2 cellular contexts compared by ENCODE assay signal in the genomic region with DNA sequence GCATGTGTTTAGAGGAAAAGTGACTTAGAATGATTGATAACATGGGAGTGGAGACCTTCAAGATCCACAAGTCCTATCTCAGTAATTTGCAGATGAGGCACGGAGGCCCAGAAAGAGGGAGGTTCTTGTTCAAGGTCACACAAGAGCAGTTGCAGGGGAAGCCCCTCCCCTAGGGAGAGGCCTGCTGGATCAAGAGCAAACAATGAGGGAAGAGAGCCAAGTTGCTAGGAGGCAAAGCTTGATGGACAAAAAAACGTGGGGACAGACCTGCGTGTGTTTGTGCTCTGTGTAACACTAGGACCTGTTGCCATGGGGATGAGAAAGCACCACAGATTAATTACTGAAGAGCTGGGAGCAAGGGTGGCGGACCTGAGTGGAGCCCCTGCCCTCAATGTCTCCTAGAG.
TF ChIP-seq lines count a peak whose summit lies in the region.

No MANE protein-coding gene starts in this region.

TF ChIP-seq in GM23338, 12 proteins besides CTCF, POLR2A, EP300 and RAD21 (continued from another document):
- TF ChIP-seq JUNB (IDR thresholded peaks at IDR 0.05; ENCODE audit: unreplicated experiment) (no peak), EZH2phosphoT487 (IDR thresholded peaks at IDR 0.05; ENCODE audit: unreplicated experiment) (no peak)

TF ChIP-seq in HepG2, 621 proteins besides CTCF, POLR2A, EP300 and RAD21 (continued from another document and continues in another):
- TF ChIP-seq, protein P1, sequence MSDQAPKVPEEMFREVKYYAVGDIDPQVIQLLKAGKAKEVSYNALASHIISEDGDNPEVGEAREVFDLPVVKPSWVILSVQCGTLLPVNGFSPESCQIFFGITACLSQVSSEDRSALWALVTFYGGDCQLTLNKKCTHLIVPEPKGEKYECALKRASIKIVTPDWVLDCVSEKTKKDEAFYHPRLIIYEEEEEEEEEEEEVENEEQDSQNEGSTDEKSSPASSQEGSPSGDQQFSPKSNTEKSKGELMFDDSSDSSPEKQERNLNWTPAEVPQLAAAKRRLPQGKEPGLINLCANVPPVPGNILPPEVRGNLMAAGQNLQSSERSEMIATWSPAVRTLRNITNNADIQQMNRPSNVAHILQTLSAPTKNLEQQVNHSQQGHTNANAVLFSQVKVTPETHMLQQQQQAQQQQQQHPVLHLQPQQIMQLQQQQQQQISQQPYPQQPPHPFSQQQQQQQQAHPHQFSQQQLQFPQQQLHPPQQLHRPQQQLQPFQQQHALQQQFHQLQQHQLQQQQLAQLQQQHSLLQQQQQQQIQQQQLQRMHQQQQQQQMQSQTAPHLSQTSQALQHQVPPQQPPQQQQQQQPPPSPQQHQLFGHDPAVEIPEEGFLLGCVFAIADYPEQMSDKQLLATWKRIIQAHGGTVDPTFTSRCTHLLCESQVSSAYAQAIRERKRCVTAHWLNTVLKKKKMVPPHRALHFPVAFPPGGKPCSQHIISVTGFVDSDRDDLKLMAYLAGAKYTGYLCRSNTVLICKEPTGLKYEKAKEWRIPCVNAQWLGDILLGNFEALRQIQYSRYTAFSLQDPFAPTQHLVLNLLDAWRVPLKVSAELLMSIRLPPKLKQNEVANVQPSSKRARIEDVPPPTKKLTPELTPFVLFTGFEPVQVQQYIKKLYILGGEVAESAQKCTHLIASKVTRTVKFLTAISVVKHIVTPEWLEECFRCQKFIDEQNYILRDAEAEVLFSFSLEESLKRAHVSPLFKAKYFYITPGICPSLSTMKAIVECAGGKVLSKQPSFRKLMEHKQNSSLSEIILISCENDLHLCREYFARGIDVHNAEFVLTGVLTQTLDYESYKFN (CRISPR knock-in tag; conservative IDR thresholded peaks at IDR 0.05): peak; percentile 58
- TF ChIP-seq HNRNPL (IDR thresholded peaks at IDR 0.05; ENCODE audit: low read depth, low read length): no peak
- TF ChIP-seq PRPF4 (IDR thresholded peaks at IDR 0.05; ENCODE audit: low read depth, low read length, poor library complexity, severe bottlenecking): no peak
- TF ChIP-seq, protein P2, sequence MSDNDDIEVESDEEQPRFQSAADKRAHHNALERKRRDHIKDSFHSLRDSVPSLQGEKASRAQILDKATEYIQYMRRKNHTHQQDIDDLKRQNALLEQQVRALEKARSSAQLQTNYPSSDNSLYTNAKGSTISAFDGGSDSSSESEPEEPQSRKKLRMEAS (IDR thresholded peaks at IDR 0.05): peak; percentile 49
- TF ChIP-seq RFX3 (CRISPR knock-in tag; IDR thresholded peaks at IDR 0.05): peak; percentile 86
- TF ChIP-seq, protein P3, sequence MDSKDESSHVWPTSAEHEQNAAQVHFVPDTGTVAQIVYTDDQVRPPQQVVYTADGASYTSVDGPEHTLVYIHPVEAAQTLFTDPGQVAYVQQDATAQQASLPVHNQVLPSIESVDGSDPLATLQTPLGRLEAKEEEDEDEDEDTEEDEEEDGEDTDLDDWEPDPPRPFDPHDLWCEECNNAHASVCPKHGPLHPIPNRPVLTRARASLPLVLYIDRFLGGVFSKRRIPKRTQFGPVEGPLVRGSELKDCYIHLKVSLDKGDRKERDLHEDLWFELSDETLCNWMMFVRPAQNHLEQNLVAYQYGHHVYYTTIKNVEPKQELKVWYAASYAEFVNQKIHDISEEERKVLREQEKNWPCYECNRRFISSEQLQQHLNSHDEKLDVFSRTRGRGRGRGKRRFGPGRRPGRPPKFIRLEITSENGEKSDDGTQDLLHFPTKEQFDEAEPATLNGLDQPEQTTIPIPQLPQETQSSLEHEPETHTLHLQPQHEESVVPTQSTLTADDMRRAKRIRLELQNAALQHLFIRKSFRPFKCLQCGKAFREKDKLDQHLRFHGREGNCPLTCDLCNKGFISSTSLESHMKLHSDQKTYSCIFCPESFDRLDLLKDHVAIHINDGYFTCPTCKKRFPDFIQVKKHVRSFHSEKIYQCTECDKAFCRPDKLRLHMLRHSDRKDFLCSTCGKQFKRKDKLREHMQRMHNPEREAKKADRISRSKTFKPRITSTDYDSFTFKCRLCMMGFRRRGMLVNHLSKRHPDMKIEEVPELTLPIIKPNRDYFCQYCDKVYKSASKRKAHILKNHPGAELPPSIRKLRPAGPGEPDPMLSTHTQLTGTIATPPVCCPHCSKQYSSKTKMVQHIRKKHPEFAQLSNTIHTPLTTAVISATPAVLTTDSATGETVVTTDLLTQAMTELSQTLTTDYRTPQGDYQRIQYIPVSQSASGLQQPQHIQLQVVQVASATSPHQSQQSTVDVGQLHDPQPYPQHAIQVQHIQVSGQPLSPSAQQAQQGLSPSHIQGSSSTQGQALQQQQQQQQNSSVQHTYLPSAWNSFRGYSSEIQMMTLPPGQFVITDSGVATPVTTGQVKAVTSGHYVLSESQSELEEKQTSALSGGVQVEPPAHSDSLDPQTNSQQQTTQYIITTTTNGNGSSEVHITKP (CRISPR knock-in tag; IDR thresholded peaks at IDR 0.05; ENCODE audit: low read depth): no peak
- TF ChIP-seq, protein P4, sequence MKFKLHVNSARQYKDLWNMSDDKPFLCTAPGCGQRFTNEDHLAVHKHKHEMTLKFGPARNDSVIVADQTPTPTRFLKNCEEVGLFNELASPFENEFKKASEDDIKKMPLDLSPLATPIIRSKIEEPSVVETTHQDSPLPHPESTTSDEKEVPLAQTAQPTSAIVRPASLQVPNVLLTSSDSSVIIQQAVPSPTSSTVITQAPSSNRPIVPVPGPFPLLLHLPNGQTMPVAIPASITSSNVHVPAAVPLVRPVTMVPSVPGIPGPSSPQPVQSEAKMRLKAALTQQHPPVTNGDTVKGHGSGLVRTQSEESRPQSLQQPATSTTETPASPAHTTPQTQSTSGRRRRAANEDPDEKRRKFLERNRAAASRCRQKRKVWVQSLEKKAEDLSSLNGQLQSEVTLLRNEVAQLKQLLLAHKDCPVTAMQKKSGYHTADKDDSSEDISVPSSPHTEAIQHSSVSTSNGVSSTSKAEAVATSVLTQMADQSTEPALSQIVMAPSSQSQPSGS (CRISPR knock-in tag; IDR thresholded peaks at IDR 0.05): no peak
- TF ChIP-seq NR3C1 (CRISPR knock-in tag; IDR thresholded peaks at IDR 0.05): no peak
- TF ChIP-seq KDM6A (CRISPR knock-in tag; IDR thresholded peaks at IDR 0.05; ENCODE audit: low read depth): peak; percentile 42; the same call in 1 of the 2 replicates
- no peak for TF ChIP-seq POLR2AphosphoS2 (IDR thresholded peaks at IDR 0.05; ENCODE audit: low read depth, low read length)
- TF ChIP-seq ARNT (IDR thresholded peaks at IDR 0.05): no peak
- TF ChIP-seq SIX1 (CRISPR knock-in tag; IDR thresholded peaks at IDR 0.05; ENCODE audit: borderline replicate concordance): no peak
- 0 out of 2 replicates have a peak, but pooled peaks have one; percentile 14 for TF ChIP-seq ZMYM3 (CRISPR knock-in tag; IDR thresholded peaks at IDR 0.05)
- no peak for TF ChIP-seq RAD51 (IDR thresholded peaks at IDR 0.05; ENCODE audit: borderline replicate concordance)
- no peak for TF ChIP-seq PCBP1 (IDR thresholded peaks at IDR 0.05; ENCODE audit: borderline replicate concordance, low read depth, low read length)
- no peak for TF ChIP-seq CCAR2 (optimal IDR thresholded peaks at IDR 0.05; ENCODE audit: low read depth, low read length)
- TF ChIP-seq CBX5 (CRISPR knock-in tag; IDR thresholded peaks at IDR 0.05; ENCODE audit: borderline replicate concordance): no peak
- no peak for TF ChIP-seq DMTF1 (CRISPR knock-in tag; IDR thresholded peaks at IDR 0.05)
- TF ChIP-seq ZMYM4 (CRISPR knock-in tag; IDR thresholded peaks at IDR 0.05): peak; percentile 47; the same call in 1 of the 2 replicates
- TF ChIP-seq ZFP36 (IDR thresholded peaks at IDR 0.05; ENCODE audit: borderline replicate concordance, low read depth, low read length, partially characterized antibody): no peak
- no peak for TF ChIP-seq PBX3 (CRISPR knock-in tag; IDR thresholded peaks at IDR 0.05; ENCODE audit: borderline replicate concordance)
- no peak for TF ChIP-seq GMEB2 (CRISPR knock-in tag; IDR thresholded peaks at IDR 0.05; ENCODE audit: low read depth)
- no peak for TF ChIP-seq LCORL (IDR thresholded peaks at IDR 0.05)
- 0 out of 2 replicates have a peak, but pooled peaks have one; percentile 24 for TF ChIP-seq LCORL (CRISPR knock-in tag; IDR thresholded peaks at IDR 0.05)
- no peak for TF ChIP-seq THYN1 (CRISPR knock-in tag; IDR thresholded peaks at IDR 0.05; ENCODE audit: borderline replicate concordance, low read depth)
- TF ChIP-seq ZNF878 (CRISPR knock-in tag; IDR thresholded peaks at IDR 0.05): no peak
- no peak for TF ChIP-seq SNRNP70 (IDR thresholded peaks at IDR 0.05; ENCODE audit: low read depth, low read length)
- 0 out of 2 replicates have a peak, but pooled peaks have one; percentile 22 for TF ChIP-seq ZNF335 (CRISPR knock-in tag; IDR thresholded peaks at IDR 0.05)
- TF ChIP-seq KDM2A (CRISPR knock-in tag; IDR thresholded peaks at IDR 0.05; ENCODE audit: borderline replicate concordance, low read depth): no peak
- TF ChIP-seq ZKSCAN8 (CRISPR knock-in tag; IDR thresholded peaks at IDR 0.05; ENCODE audit: borderline replicate concordance): 0 out of 2 replicates have a peak, but pooled peaks have one; percentile 29
- TF ChIP-seq KAT7 (CRISPR knock-in tag; IDR thresholded peaks at IDR 0.05; ENCODE audit: borderline replicate concordance): 0 out of 2 replicates have a peak, but pooled peaks have one; percentile 36
- TF ChIP-seq NFRKB (IDR thresholded peaks at IDR 0.05): no peak
- no peak for TF ChIP-seq CC2D1A (CRISPR knock-in tag; IDR thresholded peaks at IDR 0.05)
- TF ChIP-seq POGZ (CRISPR knock-in tag; IDR thresholded peaks at IDR 0.05): peak; percentile 57
- no peak for TF ChIP-seq ATF1 (CRISPR knock-in tag; IDR thresholded peaks at IDR 0.05)
- peak; percentile 31; the same call in 1 of the 2 replicates for TF ChIP-seq NCOA2 (CRISPR knock-in tag; IDR thresholded peaks at IDR 0.05)
- no peak for TF ChIP-seq RARG (CRISPR knock-in tag; IDR thresholded peaks at IDR 0.05; ENCODE audit: low read depth)
- no peak for TF ChIP-seq HNRNPK (IDR thresholded peaks at IDR 0.05; ENCODE audit: low read depth, low read length, poor library complexity, severe bottlenecking)
- TF ChIP-seq RXRB (CRISPR knock-in tag; IDR thresholded peaks at IDR 0.05; ENCODE audit: borderline replicate concordance): peak; percentile 46; the same call in 1 of the 2 replicates
- no peak for TF ChIP-seq ZNF564 (CRISPR knock-in tag; IDR thresholded peaks at IDR 0.05)
- no peak for TF ChIP-seq SNAPC2 (CRISPR knock-in tag; IDR thresholded peaks at IDR 0.05)
- TF ChIP-seq, protein P5, sequence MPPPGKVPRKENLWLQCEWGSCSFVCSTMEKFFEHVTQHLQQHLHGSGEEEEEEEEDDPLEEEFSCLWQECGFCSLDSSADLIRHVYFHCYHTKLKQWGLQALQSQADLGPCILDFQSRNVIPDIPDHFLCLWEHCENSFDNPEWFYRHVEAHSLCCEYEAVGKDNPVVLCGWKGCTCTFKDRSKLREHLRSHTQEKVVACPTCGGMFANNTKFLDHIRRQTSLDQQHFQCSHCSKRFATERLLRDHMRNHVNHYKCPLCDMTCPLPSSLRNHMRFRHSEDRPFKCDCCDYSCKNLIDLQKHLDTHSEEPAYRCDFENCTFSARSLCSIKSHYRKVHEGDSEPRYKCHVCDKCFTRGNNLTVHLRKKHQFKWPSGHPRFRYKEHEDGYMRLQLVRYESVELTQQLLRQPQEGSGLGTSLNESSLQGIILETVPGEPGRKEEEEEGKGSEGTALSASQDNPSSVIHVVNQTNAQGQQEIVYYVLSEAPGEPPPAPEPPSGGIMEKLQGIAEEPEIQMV (CRISPR knock-in tag; IDR thresholded peaks at IDR 0.05; ENCODE audit: low read depth): peak; percentile 98
- TF ChIP-seq, protein P6, sequence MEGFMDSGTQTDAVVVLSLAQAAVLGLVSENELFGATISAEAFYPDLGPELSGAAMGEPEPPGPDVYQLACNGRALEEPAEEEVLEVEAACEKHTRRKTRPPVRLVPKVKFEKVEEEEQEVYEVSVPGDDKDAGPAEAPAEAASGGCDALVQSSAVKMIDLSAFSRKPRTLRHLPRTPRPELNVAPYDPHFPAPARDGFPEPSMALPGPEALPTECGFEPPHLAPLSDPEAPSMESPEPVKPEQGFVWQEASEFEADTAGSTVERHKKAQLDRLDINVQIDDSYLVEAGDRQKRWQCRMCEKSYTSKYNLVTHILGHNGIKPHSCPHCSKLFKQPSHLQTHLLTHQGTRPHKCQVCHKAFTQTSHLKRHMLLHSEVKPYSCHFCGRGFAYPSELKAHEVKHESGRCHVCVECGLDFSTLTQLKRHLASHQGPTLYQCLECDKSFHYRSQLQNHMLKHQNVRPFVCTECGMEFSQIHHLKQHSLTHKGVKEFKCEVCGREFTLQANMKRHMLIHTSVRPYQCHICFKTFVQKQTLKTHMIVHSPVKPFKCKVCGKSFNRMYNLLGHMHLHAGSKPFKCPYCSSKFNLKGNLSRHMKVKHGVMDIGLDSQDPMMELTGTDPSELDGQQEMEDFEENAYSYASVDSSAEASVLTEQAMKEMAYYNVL (CRISPR knock-in tag; IDR thresholded peaks at IDR 0.05; ENCODE audit: borderline replicate concordance): 0 out of 2 replicates have a peak, but pooled peaks have one; percentile 24
- no peak for TF ChIP-seq ZNF615 (CRISPR knock-in tag; IDR thresholded peaks at IDR 0.05; ENCODE audit: borderline replicate concordance)
- TF ChIP-seq TOPORS (CRISPR knock-in tag; IDR thresholded peaks at IDR 0.05): no peak
